Comparison of ENCODE assay signal across 12 cellular contexts in the genomic region with DNA sequence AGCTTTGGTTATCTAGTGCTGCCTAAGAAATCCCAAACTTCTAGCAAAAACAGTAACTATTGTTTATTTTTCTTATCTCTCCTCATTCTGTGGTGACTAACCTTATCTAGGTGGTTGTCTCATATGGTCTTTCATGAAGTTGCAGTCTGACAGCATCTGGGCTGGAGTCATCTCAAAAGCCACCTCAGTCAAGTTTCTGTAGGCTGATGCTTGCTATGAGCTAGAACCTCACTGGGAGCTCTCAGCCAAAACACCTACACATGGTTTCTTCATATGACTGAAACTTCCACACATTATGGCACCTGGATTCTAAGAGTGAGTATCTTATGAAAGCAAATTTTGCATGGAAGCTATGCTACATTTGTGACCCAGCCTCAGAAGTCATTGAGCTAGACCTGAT.
DNase-seq lines count a peak whose midpoint lies in the region; ATAC-seq and TF ChIP-seq lines count a peak whose summit lies in the region.
"Had no signal": no experiment of that assay in that cellular context is flagged by ENCODE, and none has a peak within 500 bp of the region (broad histone marks: within the 10 kb centered on the region; RNA-seq: fewer than 3 reads in every experiment).

No MANE protein-coding gene starts in this region.

- intact Hi-C loops in thyroid gland (cut with DNase I) = no loop called here

- no peak for TF ChIP-seq CTCF in thyroid gland (IDR thresholded peaks at IDR 0.05)

- no peaks in the 10 kb centered on the region for H3K4me1 ChIP-seq in thyroid gland
- H3K4me1 ChIP-seq: transverse colon had no signal

- no peaks in the 10 kb centered on the region for H3K36me3 ChIP-seq in thyroid gland
- H3K36me3 ChIP-seq: transverse colon had no signal

- H3K27me3 ChIP-seq in thyroid gland = no peaks in the 10 kb centered on the region
- H3K27me3 ChIP-seq: transverse colon had no signal

- ATAC-seq in GM18498 (IDR thresholded peaks at IDR 0.05; ENCODE audit: unreplicated experiment) = peak; percentile 84
- peak; percentile 98 for ATAC-seq in GM19351 (IDR thresholded peaks at IDR 0.05; ENCODE audit: unreplicated experiment)
- ATAC-seq in HG02763 (IDR thresholded peaks at IDR 0.05; ENCODE audit: unreplicated experiment) = peak; percentile 92
- ATAC-seq in HG03521 (IDR thresholded peaks at IDR 0.05; ENCODE audit: unreplicated experiment) = peak; percentile 87

- no peak for TF ChIP-seq POLR2A in thyroid gland (IDR thresholded peaks at IDR 0.05)

- no peak overlapping the region for H3K27ac ChIP-seq in thyroid gland
- H3K27ac ChIP-seq: GM23248, transverse colon had no signal

- no peaks in the 10 kb centered on the region for H3K9me3 ChIP-seq in thyroid gland
- H3K9me3 ChIP-seq: transverse colon had no signal

- no peak for DNase-seq in NOMO-1 (lab: John Stamatoyannopoulos, UW; ENCODE audit: unreplicated experiment in 2 of 2)
- DNase-seq in effector CD8-positive, alpha-beta T cell (lab: John Stamatoyannopoulos, UW) = no peak
- DNase-seq in activated T-cell treated with anti-CD3 and anti-CD28 coated beads for 4 hours = no peak
- DNase-seq in thyroid gland = no peak
- DNase-seq: GM23248, midbrain, NCI-H1694 treated with DMSO at 0.1 percent for 48 hours, transverse colon had no signal

- H3K4me3 ChIP-seq in thyroid gland (replicated peaks in 1 of 3) = no peak overlapping the region
- H3K4me3 ChIP-seq: GM23248, transverse colon had no signal
